In genomic region chr14:64708148-64709004, GRCh38 we compare ENCODE assay signal across 8 cellular contexts. TPM values are rescaled to one million over a fixed set of nuclear protein-coding genes. Genes with fewer than 3 reads are reported as not detected.
A peak's percentile ranks its signal among the peaks of the same experiment; 100 is the strongest.
DNase-seq lines count a peak whose midpoint lies in the region; ATAC-seq, FAIRE-seq and TF ChIP-seq lines count a peak whose summit lies in the region.

No MANE protein-coding gene starts in this region.

- no peak for FAIRE-seq in GM12891 (lab: Jason Lieb, UNC)

- no peaks in the 10 kb centered on the region for H3K27me3 ChIP-seq in duodenal mucosa (ENCODE audit: control insufficient read depth in 1 of 2, insufficient read depth in 2 of 2, low read length in 2 of 2)

- TF ChIP-seq POLR2A in GM12891 (IDR thresholded peaks at IDR 0.05; ENCODE audit: low read depth, low read length) (no peak), erythroblast (IDR thresholded peaks at IDR 0.05; ENCODE audit: low read length) (no peak)

- H3K36me3 ChIP-seq in duodenal mucosa (ENCODE audit: control insufficient read depth in 1 of 2, insufficient read depth in 2 of 2, low read length in 2 of 2) = no peaks in the 10 kb centered on the region
- peaks cover 22% of the 10 kb centered on the region for H3K36me3 ChIP-seq in mesodermal cell (ENCODE audit: control insufficient read depth, insufficient read depth, low read length)

- POLR2A ChIA-PET in RWPE1 (lab: Yijun Ruan, JAX; ENCODE audit: low non-redundant PET) = interaction anchor here (1.5 kb wide), 2 partner anchors 10 to 18 kb away, joined by 3 to 4 read pairs; no protein-coding TSS in a partner anchor

- H3K9me3 ChIP-seq in duodenal mucosa (ENCODE audit: control insufficient read depth in 1 of 2, low read length in 2 of 2) (peaks cover 2 to 7% of the 10 kb centered on the region in 2 donors), mesodermal cell (ENCODE audit: control insufficient read depth, low read length) (peaks cover 23% of the 10 kb centered on the region)

- H3K27ac ChIP-seq in RWPE1 = peak overlapping the region; percentile 88
- peak overlapping the region; percentile 28 for H3K27ac ChIP-seq in duodenal mucosa (ENCODE audit: low read depth, low read length)
- peak overlapping the region; percentile 77 for H3K27ac ChIP-seq in mesodermal cell (ENCODE audit: low read depth, low read length, severe bottlenecking)

- no peak for ATAC-seq in GM18520 (IDR thresholded peaks at IDR 0.05; ENCODE audit: unreplicated experiment)

- TF ChIP-seq CTCF in RWPE1 (conservative IDR thresholded peaks at IDR 0.05; ENCODE audit: low read depth) = no peak

- DNase-seq in GM12891 (ENCODE audit: insufficient read length, low spot score) (no peak), RWPE1 (ENCODE audit: low spot score) (peak; percentile 95), erythroblast (lab: John Stamatoyannopoulos, UW) (no peak), T1000 (lab: John Stamatoyannopoulos, UW) (no peak)
- no peak for DNase-seq in stimulated activated CD4-positive, alpha-beta T cell treated with anti-CD3 and anti-CD28 coated beads, Interleukin-15, amount 100 ng/mL, for 24 hours

- H3K4me3 ChIP-seq in duodenal mucosa (ENCODE audit: low read depth in 1 of 2, low read length in 2 of 2) (peak overlapping the region in 1 of 2 donors; percentile 40), mesodermal cell (ENCODE audit: extremely low read depth, insufficient read depth, low read length, poor library complexity, severe bottlenecking) (peak overlapping the region; percentile 16)

- peak overlapping the region in 1 of 2 donors; percentile 1 for H3K9ac ChIP-seq in duodenal mucosa (ENCODE audit: low read depth in 1 of 2, low read length in 2 of 2)

- WGBS in mesodermal cell (ENCODE audit: insufficient coverage in 2 of 2), 2 experiments = 12 to 13% methylated on average over 8 to 12 of the region's 18 CpGs

- H3K4me1 ChIP-seq in duodenal mucosa (ENCODE audit: control insufficient read depth in 1 of 2, insufficient read depth in 2 of 2, low read length in 2 of 2) (peaks cover 49 to 58% of the 10 kb centered on the region in 2 donors), mesodermal cell (ENCODE audit: control insufficient read depth, insufficient read depth, low read length, poor library complexity, severe bottlenecking) (peaks cover 32% of the 10 kb centered on the region)

- CTCF ChIA-PET in RWPE1 (lab: Yijun Ruan, JAX) = interaction anchor here (0.6 to 1.6 kb wide), 4 partner anchors 9 to 101 kb away, joined by 3 to 6 read pairs (median 4); no protein-coding TSS in a partner anchor

TF ChIP-seq in GM12891, 5 proteins besides CTCF, POLR2A, EP300 and RAD21:
- TF ChIP-seq POU2F2 (IDR thresholded peaks at IDR 0.05; ENCODE audit: low read depth, low read length) (no peak), PAX5 (IDR thresholded peaks at IDR 0.05; ENCODE audit: insufficient read depth, low read length, severe bottlenecking) (no peak), SPI1 (IDR thresholded peaks at IDR 0.05; ENCODE audit: low read depth, low read length) (0 out of 2 replicates have a peak, but pooled peaks have one; percentile 9), POLR2AphosphoS5 (IDR thresholded peaks at IDR 0.05; ENCODE audit: low read depth, low read length) (no peak), TAF1 (IDR thresholded peaks at IDR 0.05; ENCODE audit: low read depth, low read length) (no peak)
TF ChIP-seq in GM12891: peak in this region for 1.

RNA-seq across cellular contexts. Expression of gene PLEKHG3, which starts 4.2 kb away (rescaled TPM):
- polyA plus RNA-seq in GM12891 (2012; ENCODE audit: low read depth, missing spikeins) = 0.37 TPM
- polyA plus RNA-seq in mesodermal cell (2013, experiment 1 of 2) = 46.7 TPM
- 42.4 TPM for polyA plus RNA-seq in mesodermal cell (2013, experiment 2 of 2)

Comparison
In these comparisons a context has a peak if more than half of its experiments do, and no peak if none do; other contexts are left out.
1. H3K27ac ChIP-seq: peak in every context shown above with its lines; median percentile 88 in RWPE1; 77 in mesodermal cell; 28 in duodenal mucosa.